ENCODE assay signal across 17 cellular contexts in genomic region chr6:3433005-3433404, GRCh38. TPM values are rescaled to one million over a fixed set of nuclear protein-coding genes. Genes with fewer than 3 reads are reported as not detected.
DNase-seq lines count a peak whose midpoint lies in the region; ATAC-seq and TF ChIP-seq lines count a peak whose summit lies in the region.
"Had no signal": no experiment of that assay in that cellular context is flagged by ENCODE, and none has a peak within 500 bp of the region (broad histone marks: within the 10 kb centered on the region; RNA-seq: fewer than 3 reads in every experiment).

No MANE protein-coding gene starts in this region.

- DNase-seq in D341Med (ENCODE audit: low spot score) (peak; percentile 62), NB4 (ENCODE audit: low read depth) (peak; percentile 18), epithelial cell of esophagus (ENCODE audit: low read depth) (no peak), posterior vena cava (ENCODE audit: low spot score) (peak; percentile 44), T-helper 1 cell (no peak), GOT3 (lab: John Stamatoyannopoulos, UW) (no peak)
- no peak for DNase-seq in activated CD8-positive, alpha-beta memory T cell treated with anti-CD3 and anti-CD28 coated beads, Interleukin-2, amount 50 U/mL, for 4 hours
- DNase-seq: activated CD4-positive, alpha-beta T cell treated with anti-CD3 and anti-CD28 coated beads for 1 hour; activated CD8-positive, alpha-beta memory T cell treated with anti-CD3 and anti-CD28 coated beads, Interleukin-2, amount 50 U/mL, for 48 hours; activated naive CD4-positive, alpha-beta T cell treated with anti-CD3 and anti-CD28 coated beads, Interleukin-2, amount 50 U/mL, for 16 hours; AML-193; left cardiac atrium; NCI-H1694 treated with DMSO at 0.1 percent for 48 hours; NCI-H524 treated with DMSO at 0.1 percent for 48 hours; stimulated activated CD4-positive, alpha-beta T cell treated with anti-CD3 and anti-CD28 coated beads, Interleukin-15, amount 100 ng/mL, for 24 hours; T-helper 17 cell had no signal

- no peak overlapping the region for H3K4me3 ChIP-seq in NB4 (ENCODE audit: low read depth, low read length)
- H3K4me3 ChIP-seq in epithelial cell of esophagus (ENCODE audit: low read length) = no peak overlapping the region

- peak; percentile 16 for TF ChIP-seq CTCF in NB4 (IDR thresholded peaks at IDR 0.05; ENCODE audit: low read depth, low read length)
- TF ChIP-seq CTCF in epithelial cell of esophagus (IDR thresholded peaks at IDR 0.05; ENCODE audit: insufficient read depth, low read depth, low read length, missing control alignments) = peak; percentile 38

- intact Hi-C loops in posterior vena cava (cut with DNase I) = no loop called here

- no peak for ATAC-seq in GM18873 (IDR thresholded peaks at IDR 0.05; ENCODE audit: low FRiP score, unreplicated experiment)
- ATAC-seq: left cardiac atrium, T-helper 17 cell had no signal

- TF ChIP-seq POLR2A in NB4 (IDR thresholded peaks at IDR 0.05; ENCODE audit: extremely low read depth, insufficient read length) = no peak

RNA-seq across cellular contexts. Expression of gene SLC22A23, which starts 23.8 kb away (rescaled TPM):
- 1 to 10 TPM; 5.2 to 5.6 TPM for total RNA-seq in posterior vena cava

Comparison
In these comparisons a context has a peak if more than half of its experiments do, and no peak if none do; other contexts are left out.
1. DNase-seq: peak in D341Med (single experiment), NB4 (single experiment) and posterior vena cava (single experiment); none in epithelial cell of esophagus (single experiment), T-helper 1 cell (0 of 5), activated CD8-positive, alpha-beta memory T cell treated with anti-CD3 and anti-CD28 coated beads, Interleukin-2, amount 50 U/mL, for 4 hours (single experiment) and GOT3 (single experiment).